In genomic region chr2:240820607-240821428, GRCh38 we compare ENCODE assay signal across 8 cellular contexts. TPM values are rescaled to one million over a fixed set of nuclear protein-coding genes. Genes with fewer than 3 reads are reported as not detected.
DNase-seq lines count a peak whose midpoint lies in the region; ATAC-seq lines count a peak whose summit lies in the region.

No MANE protein-coding gene starts in this region.

- POLR2A ChIA-PET in activated CD4-positive, alpha-beta T cell treated with anti-CD3 and anti-CD28 coated beads for 36 hours (lab: Charles Lee): no interaction called here
- POLR2A ChIA-PET in T-cell (lab: Charles Lee): no interaction called here

- no peaks in the 10 kb centered on the region for H3K36me3 Mint-ChIP-seq in activated CD4-positive, alpha-beta T cell treated with anti-CD3 and anti-CD28 coated beads for 36 hours (ENCODE audit: low read depth)
- H3K36me3 Mint-ChIP-seq in T-cell: no peaks in the 10 kb centered on the region

- intact Hi-C loops in activated CD4-positive, alpha-beta T cell treated with anti-CD3 and anti-CD28 coated beads for 36 hours (cut with DNase I, micrococcal nuclease): no loop called here
- intact Hi-C loops in left cardiac atrium (cut with DNase I): no loop called here

- CTCF ChIA-PET in activated CD4-positive, alpha-beta T cell treated with anti-CD3 and anti-CD28 coated beads for 36 hours (lab: Charles Lee): interaction anchor here (0.6 kb wide), 1 partner anchor 19 kb away, joined by 3 read pairs; no protein-coding TSS in a partner anchor
- CTCF ChIA-PET in T-cell (lab: Charles Lee): no interaction called here

- peaks cover 47% of the 10 kb centered on the region for H3K27me3 Mint-ChIP-seq in activated CD4-positive, alpha-beta T cell treated with anti-CD3 and anti-CD28 coated beads for 36 hours
- H3K27me3 Mint-ChIP-seq in T-cell: peaks cover 47 to 66% of the 10 kb centered on the region in 2 donors

- no peak overlapping the region for H3K27ac Mint-ChIP-seq in activated CD4-positive, alpha-beta T cell treated with anti-CD3 and anti-CD28 coated beads for 36 hours
- no peak overlapping the region for H3K27ac Mint-ChIP-seq in T-cell

- peak; percentile 54 for ATAC-seq in activated CD4-positive, alpha-beta T cell treated with anti-CD3 and anti-CD28 coated beads for 36 hours
- ATAC-seq in T-cell (replicated peaks in 1 of 4) (peak; percentile 18 to 66 (median 35)), left cardiac atrium (peak; percentile 17 to 29), GM19395 (IDR thresholded peaks at IDR 0.05; ENCODE audit: unreplicated experiment) (no peak)

- DNase-seq in activated CD4-positive, alpha-beta T cell treated with anti-CD3 and anti-CD28 coated beads for 36 hours: peak; percentile 52
- no peak for DNase-seq in activated CD4-positive, alpha-beta T cell treated with anti-CD3 and anti-CD28 coated beads, Interleukin-2, amount 50 U/mL, for 1 hour
- DNase-seq in T-cell (no peak), left cardiac atrium (no peak), kidney glomerular epithelial cell (lab: John Stamatoyannopoulos, UW) (no peak), EL (no peak)
- peak; percentile 27 to 28 for DNase-seq in stimulated activated CD4-positive, alpha-beta T cell treated with anti-CD3 and anti-CD28 coated beads, Interleukin-4, amount 100 ng/mL, for 4 hours

- H3K4me3 Mint-ChIP-seq in activated CD4-positive, alpha-beta T cell treated with anti-CD3 and anti-CD28 coated beads for 36 hours: peak overlapping the region; percentile 60
- H3K4me3 Mint-ChIP-seq in T-cell: peak overlapping the region; percentile 47 to 68 (median 49)

- no peaks in the 10 kb centered on the region for H3K9me3 Mint-ChIP-seq in activated CD4-positive, alpha-beta T cell treated with anti-CD3 and anti-CD28 coated beads for 36 hours (ENCODE audit: low read depth)
- peaks cover 0 to 5% (median 0%) of the 10 kb centered on the region in 3 donors for H3K9me3 Mint-ChIP-seq in T-cell

- peaks cover 6% of the 10 kb centered on the region for H3K4me1 Mint-ChIP-seq in activated CD4-positive, alpha-beta T cell treated with anti-CD3 and anti-CD28 coated beads for 36 hours
- H3K4me1 Mint-ChIP-seq in T-cell: peaks cover 11 to 12% (median 12%) of the 10 kb centered on the region in 3 donors

RNA-seq across cellular contexts. Expression of gene KIF1A, which starts 0.8 kb away (rescaled TPM):
- total RNA-seq in activated CD4-positive, alpha-beta T cell treated with anti-CD3 and anti-CD28 coated beads for 36 hours: 1 to 10 TPM; 4.6 to 8.2 TPM
- under 1 TPM in 3 of 5 donors, not detected in 2; 0.43 to 0.58 (median 0.51) TPM for total RNA-seq in T-cell
- total RNA-seq in left cardiac atrium: 10 to 100 TPM; 27.4 to 51.5 TPM

RNA-seq across cellular contexts. Expression of gene AGXT, which starts 47.8 kb away (rescaled TPM):
- total RNA-seq in activated CD4-positive, alpha-beta T cell treated with anti-CD3 and anti-CD28 coated beads for 36 hours: not detected
- total RNA-seq in T-cell (under 1 TPM in 3 of 5 donors, not detected in 2; 0.41 to 0.88 (median 0.76) TPM), left cardiac atrium (under 1 TPM; 0.24 to 0.29 TPM)

Comparison
In these comparisons a context has a peak if more than half of its experiments do, and no peak if none do; other contexts are left out.
1. DNase-seq: peak in activated CD4-positive, alpha-beta T cell treated with anti-CD3 and anti-CD28 coated beads for 36 hours (single experiment) and stimulated activated CD4-positive, alpha-beta T cell treated with anti-CD3 and anti-CD28 coated beads, Interleukin-4, amount 100 ng/mL, for 4 hours (2 of 2); none in activated CD4-positive, alpha-beta T cell treated with anti-CD3 and anti-CD28 coated beads, Interleukin-2, amount 50 U/mL, for 1 hour (single experiment), T-cell (0 of 34), left cardiac atrium (single experiment), kidney glomerular epithelial cell (single experiment) and EL (single experiment).